11 cellular contexts compared by ENCODE assay signal in genomic region chr6:111888928-111889696, GRCh38. TPM values are rescaled to one million over a fixed set of nuclear protein-coding genes. Genes with fewer than 3 reads are reported as not detected.
DNase-seq lines count a peak whose midpoint lies in the region; ATAC-seq and TF ChIP-seq lines count a peak whose summit lies in the region.
"Had no signal": no experiment of that assay in that cellular context is flagged by ENCODE, and none has a peak within 500 bp of the region (broad histone marks: within the 10 kb centered on the region; RNA-seq: fewer than 3 reads in every experiment).

No MANE protein-coding gene starts in this region.

- no peak overlapping the region for H3K27ac ChIP-seq in muscle layer of duodenum (ENCODE audit: low read length)
- H3K27ac ChIP-seq: C4-2B had no signal

- H3K27me3 Mint-ChIP-seq in endothelial cell (ENCODE audit: unreplicated experiment), result no peaks in the 10 kb centered on the region
- peaks cover 0 to 4% of the 10 kb centered on the region in 2 donors for H3K27me3 Mint-ChIP-seq in stimulated activated naive B cell treated with anti-CD40 and anti-IgM and Interleukin-4, amounts not matched to agents 10 μg/mL and 1 μg/mL and 100 μg/mL, for 72 hours

- TF ChIP-seq CTCF in AG10803 (conservative IDR thresholded peaks at IDR 0.05; ENCODE audit: low read length) (no peak), endothelial cell (IDR thresholded peaks at IDR 0.05; ENCODE audit: unreplicated experiment) (no peak)

- no peaks in the 10 kb centered on the region for H3K9me3 ChIP-seq in muscle layer of duodenum (ENCODE audit: control insufficient read depth in 1 of 2, low read length in 2 of 2)

- H3K4me1 Mint-ChIP-seq in endothelial cell (ENCODE audit: unreplicated experiment), result peaks cover 8% of the 10 kb centered on the region
- H3K4me1 Mint-ChIP-seq in stimulated activated naive B cell treated with anti-CD40 and anti-IgM and Interleukin-4, amounts not matched to agents 10 μg/mL and 1 μg/mL and 100 μg/mL, for 72 hours, result no peaks in the 10 kb centered on the region

- H3K36me3 Mint-ChIP-seq in endothelial cell (ENCODE audit: low read depth, unreplicated experiment), result no peaks in the 10 kb centered on the region
- H3K36me3 Mint-ChIP-seq in stimulated activated naive B cell treated with anti-CD40 and anti-IgM and Interleukin-4, amounts not matched to agents 10 μg/mL and 1 μg/mL and 100 μg/mL, for 72 hours, result peaks cover 2 to 9% of the 10 kb centered on the region in 2 donors

- no peaks in the 10 kb centered on the region for H3K4me1 ChIP-seq in muscle layer of duodenum (ENCODE audit: control insufficient read depth in 1 of 2, insufficient read depth in 2 of 2, low read length in 2 of 2)

- H3K4me3 Mint-ChIP-seq in endothelial cell (ENCODE audit: unreplicated experiment), result no peak overlapping the region
- H3K4me3 Mint-ChIP-seq in stimulated activated naive B cell treated with anti-CD40 and anti-IgM and Interleukin-4, amounts not matched to agents 10 μg/mL and 1 μg/mL and 100 μg/mL, for 72 hours, result no peak overlapping the region
- H3K4me3 Mint-ChIP-seq: dendritic cell treated with granulocyte-macrophage colony-stimulating factor and Interleukin-4, amounts not matched to agents 40 ng/mL and 50 ng/mL, for 4 days had no signal

- no peak for ATAC-seq in left colon
- no peak for ATAC-seq in stimulated activated naive B cell treated with anti-CD40 and anti-IgM and Interleukin-4, amounts not matched to agents 10 μg/mL and 1 μg/mL and 100 μg/mL, for 72 hours (replicated peaks)

- DNase-seq in AG10803 (ENCODE audit: low read depth) (peak; percentile 29), NCI-H2171 (lab: John Stamatoyannopoulos, UW) (peak; percentile 6), endothelial cell (ENCODE audit: low spot score) (peak; percentile 39), left colon (no peak), GDM1 (lab: John Stamatoyannopoulos, UW) (no peak)
- no peak for DNase-seq in activated CD4-positive, alpha-beta T cell treated with anti-CD3 and anti-CD28 coated beads for 4 hours
- DNase-seq in stimulated activated naive B cell treated with anti-CD40 and anti-IgM and Interleukin-4, amounts not matched to agents 10 μg/mL and 1 μg/mL and 100 μg/mL, for 72 hours, result no peak
- DNase-seq: KBM-7 had no signal

- intact Hi-C loops in left colon (cut with DNase I, micrococcal nuclease), result no loop called here

- no peaks in the 10 kb centered on the region for H3K9me3 Mint-ChIP-seq in endothelial cell (ENCODE audit: unreplicated experiment)
- H3K9me3 Mint-ChIP-seq in stimulated activated naive B cell treated with anti-CD40 and anti-IgM and Interleukin-4, amounts not matched to agents 10 μg/mL and 1 μg/mL and 100 μg/mL, for 72 hours, result peaks cover 9% of the 10 kb centered on the region in 2 donors

- H3K4me3 ChIP-seq in AG10803 (ENCODE audit: low read length) (peak overlapping the region; percentile 10), muscle layer of duodenum (ENCODE audit: low read depth in 1 of 2, low read length in 2 of 2) (peak overlapping the region; percentile 24 to 47)

- H3K27me3 ChIP-seq in muscle layer of duodenum (ENCODE audit: low read depth, low read length), result no peaks in the 10 kb centered on the region

- no peak overlapping the region for H3K27ac Mint-ChIP-seq in endothelial cell (ENCODE audit: unreplicated experiment)
- H3K27ac Mint-ChIP-seq in stimulated activated naive B cell treated with anti-CD40 and anti-IgM and Interleukin-4, amounts not matched to agents 10 μg/mL and 1 μg/mL and 100 μg/mL, for 72 hours, result no peak overlapping the region
- H3K27ac Mint-ChIP-seq: dendritic cell treated with granulocyte-macrophage colony-stimulating factor and Interleukin-4, amounts not matched to agents 40 ng/mL and 50 ng/mL, for 4 days had no signal

- H3K36me3 ChIP-seq in muscle layer of duodenum (ENCODE audit: control insufficient read depth in 1 of 2, insufficient read depth in 2 of 2, low read length in 2 of 2), result no peaks in the 10 kb centered on the region

RNA-seq across cellular contexts. Expression of gene FYN, which starts 15.9 kb away (rescaled TPM):
- total RNA-seq in endothelial cell (ENCODE audit: unreplicated experiment), result 474 TPM
- total RNA-seq in left colon, result 10 to 100 TPM; 16.0 to 23.8 TPM

Comparison
In these comparisons a context has a peak if more than half of its experiments do, and no peak if none do; other contexts are left out.
1. DNase-seq: peak in AG10803 (single experiment), NCI-H2171 (single experiment) and endothelial cell (single experiment); none in left colon (0 of 2), activated CD4-positive, alpha-beta T cell treated with anti-CD3 and anti-CD28 coated beads for 4 hours (0 of 2), GDM1 (single experiment) and stimulated activated naive B cell treated with anti-CD40 and anti-IgM and Interleukin-4, amounts not matched to agents 10 μg/mL and 1 μg/mL and 100 μg/mL, for 72 hours (single experiment).
2. RNA of gene FYN, which starts 15.9 kb away (total RNA-seq): 474 TPM in endothelial cell (single experiment); 16.0 to 23.8 TPM in left colon; every median in the first group is over 10 times any median in the second.